In genomic region chr19:43765109-43765876, GRCh38 we compare ENCODE assay signal across 8 cellular contexts. TPM values are rescaled to one million over a fixed set of nuclear protein-coding genes. Genes with fewer than 3 reads are reported as not detected.
DNase-seq lines count a peak whose midpoint lies in the region; ATAC-seq and TF ChIP-seq lines count a peak whose summit lies in the region.

No MANE protein-coding gene starts in this region.

- DNase-seq in activated T-helper 1 cell treated with Interleukin-2 at 50 U/mL for 16 hours (ENCODE audit: low read depth) (peak; percentile 58), Right ventricle myocardium superior (peak; percentile 61), GF-D8 (lab: John Stamatoyannopoulos, UW) (no peak), putamen (ENCODE audit: low spot score) (no peak)
- DNase-seq in stimulated activated CD4-positive, alpha-beta T cell treated with anti-CD3 and anti-CD28 coated beads, Interleukin-15, amount 100 ng/mL, for 48 hours (ENCODE audit: low read depth in 2 of 2) = peak; percentile 81

- H3K4me2 ChIP-seq in OCI-LY1 (ENCODE audit: low read length) = peak overlapping the region; percentile 59

- H4K20me1 ChIP-seq in OCI-LY1 (ENCODE audit: insufficient read depth, low read length) = no peaks in the 10 kb centered on the region

- H3K4me1 ChIP-seq in OCI-LY1 (ENCODE audit: insufficient read depth, low read length, severe bottlenecking) = peaks cover 26% of the 10 kb centered on the region

- H3K36me3 ChIP-seq in OCI-LY1 (ENCODE audit: insufficient read depth, low read length) = peaks cover 18% of the 10 kb centered on the region; the same call in 1 of the 2 replicates

- H3K9me2 ChIP-seq in OCI-LY1 (ENCODE audit: low read depth, low read length) = no peaks in the 10 kb centered on the region

- intact Hi-C loops in Right ventricle myocardium superior (cut with DNase I) = no loop called here

- TF ChIP-seq CTCF in OCI-LY1 (IDR thresholded peaks at IDR 0.05; ENCODE audit: low read length) = no peak

- ATAC-seq in GM18498 (IDR thresholded peaks at IDR 0.05; ENCODE audit: unreplicated experiment) (peak; percentile 76), HG02763 (IDR thresholded peaks at IDR 0.05; ENCODE audit: unreplicated experiment) (peak; percentile 56), Right ventricle myocardium superior (ENCODE audit: poor library complexity) (peak; percentile 57)

- peak overlapping the region; percentile 97 for H3K27ac ChIP-seq in OCI-LY1 (ENCODE audit: low read depth, low read length, poor library complexity, severe bottlenecking)

- H3K9me3 ChIP-seq in OCI-LY1 (ENCODE audit: low read length) = no peaks in the 10 kb centered on the region

- no peaks in the 10 kb centered on the region for H3F3A ChIP-seq in OCI-LY1 (ENCODE audit: insufficient read depth, low read length)

- H2AFZ ChIP-seq in OCI-LY1 (ENCODE audit: low read length) = no peak overlapping the region

- H3K4me3 ChIP-seq in OCI-LY1 (ENCODE audit: low read depth, low read length, poor library complexity, severe bottlenecking) = no peak overlapping the region

- no peaks in the 10 kb centered on the region for H3K27me3 ChIP-seq in OCI-LY1 (ENCODE audit: insufficient read depth, low read length)

- no peaks in the 10 kb centered on the region for H3K79me2 ChIP-seq in OCI-LY1 (ENCODE audit: insufficient read depth, low read length)

- peak overlapping the region; percentile 64 for H3K9ac ChIP-seq in OCI-LY1 (ENCODE audit: low read length)

RNA-seq across cellular contexts. Expression of gene SMG9, which starts 10.5 kb away (rescaled TPM):
- total RNA-seq in Right ventricle myocardium superior = 15.7 TPM

RNA-seq across cellular contexts. Expression of gene KCNN4, which starts 15.5 kb away (rescaled TPM):
- total RNA-seq in Right ventricle myocardium superior = 0.19 TPM

RNA-seq across cellular contexts. Expression of gene LYPD5, which starts 37.0 kb away (rescaled TPM):
- 0.89 TPM for total RNA-seq in Right ventricle myocardium superior

RNA-seq across cellular contexts. Expression of gene IRGC, which starts 49.4 kb away (rescaled TPM):
- total RNA-seq in Right ventricle myocardium superior = not detected

Comparison
In these comparisons a context has a peak if more than half of its experiments do, and no peak if none do; other contexts are left out.
1. DNase-seq: peak in activated T-helper 1 cell treated with Interleukin-2 at 50 U/mL for 16 hours (single experiment), Right ventricle myocardium superior (single experiment) and stimulated activated CD4-positive, alpha-beta T cell treated with anti-CD3 and anti-CD28 coated beads, Interleukin-15, amount 100 ng/mL, for 48 hours (2 of 2); none in GF-D8 (single experiment) and putamen (single experiment).
2. Peak in every context shown above with its lines, with median percentiles within 50 percentile points of each other: ATAC-seq.